Comparison of ENCODE assay signal across 35 cellular contexts in the genomic region with DNA sequence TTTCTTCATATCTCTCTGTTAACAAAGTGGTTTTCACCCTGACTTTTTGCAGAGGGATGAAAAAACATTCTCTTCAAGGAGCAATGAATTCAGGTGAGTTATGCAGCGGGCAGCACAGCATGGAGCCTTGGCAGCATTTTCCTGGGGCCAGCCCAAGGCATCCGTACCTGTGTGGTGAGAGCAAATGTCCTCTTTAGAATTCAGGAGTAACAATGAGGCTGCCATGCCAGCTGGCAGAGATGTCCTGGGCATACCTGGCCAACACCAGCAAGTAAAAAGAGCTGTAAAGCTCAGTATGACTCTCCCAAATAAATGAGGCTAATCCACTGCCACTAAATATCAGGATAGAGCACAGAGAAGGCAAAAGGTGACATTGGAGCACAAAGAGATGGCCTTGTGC.
"Had no signal": no experiment of that assay in that cellular context is flagged by ENCODE, and none has a peak within 500 bp of the region (broad histone marks: within the 10 kb centered on the region; RNA-seq: fewer than 3 reads in every experiment).

No MANE protein-coding gene starts in this region.

- H3K9me3 ChIP-seq: adrenal gland, ascending aorta, breast epithelium, colonic mucosa, esophagus squamous epithelium, gastroesophageal sphincter, heart right ventricle had no signal

- H3K27ac Mint-ChIP-seq: activated B cell treated with CpG ODN at 0.5 μM for 24 hours; activated CD8-positive, alpha-beta memory T cell treated with anti-CD3 and anti-CD28 coated beads, Interleukin-2, amount 10 ng/mL, durations not matched to agents 7 days and 5 days; activated CD8-positive, alpha-beta T cell treated with anti-CD3 and anti-CD28 coated beads, Interleukin-2, amount 10 ng/mL, durations not matched to agents 7 days and 5 days; activated naive CD4-positive, alpha-beta T cell treated with anti-CD3 and anti-CD28 coated beads for 36 hours; activated naive CD4-positive, alpha-beta T cell treated with anti-CD3 and anti-CD28 coated beads, Interleukin-2, amount 50 U/mL, for 24 hours; activated naive CD8-positive, alpha-beta T cell treated with anti-CD3 and anti-CD28 coated beads for 36 hours; activated naive CD8-positive, alpha-beta T cell treated with anti-CD3 and anti-CD28 coated beads, Interleukin-2, amount 50 U/mL, for 24 hours; activated T-helper 1 cell treated with anti-CD3 and anti-CD28 coated beads, Interleukin-12 subunit alpha, Interleukin-12 subunit beta, Interleukin-2, Interleukin-4 antibody, amounts not matched to agents 30 ng/mL and 10 ng/mL and 1 ng/mL, durations not matched to agents 14 hours and 24 hours and 36 hours; activated T-helper 2 cell treated with anti-CD3 and anti-CD28 coated beads, Interferon-gamma antibody, Interleukin-2, Interleukin-4, amounts not matched to agents 10 μg/mL and 5 μg/mL and 100 μg/mL, durations not matched to agents 14 hours and 24 hours and 36 hours; brain; T-helper 17 cell; T-helper 2 cell treated with Interferon-gamma antibody and Interleukin-4, amounts not matched to agents 5 μg/mL and 100 μg/mL, for 36 hours had no signal

- H3K4me1 ChIP-seq: adrenal gland, ascending aorta, breast epithelium, colonic mucosa, esophagus squamous epithelium, gastroesophageal sphincter, heart right ventricle had no signal

- H3K27me3 Mint-ChIP-seq: activated B cell treated with CpG ODN at 0.5 μM for 24 hours; activated CD8-positive, alpha-beta memory T cell treated with anti-CD3 and anti-CD28 coated beads, Interleukin-2, amount 10 ng/mL, durations not matched to agents 7 days and 5 days; activated naive CD4-positive, alpha-beta T cell treated with anti-CD3 and anti-CD28 coated beads, Interleukin-2, amount 50 U/mL, for 24 hours; activated naive CD8-positive, alpha-beta T cell treated with anti-CD3 and anti-CD28 coated beads for 36 hours; activated naive CD8-positive, alpha-beta T cell treated with anti-CD3 and anti-CD28 coated beads, Interleukin-2, amount 50 U/mL, for 24 hours; T-helper 17 cell had no signal

- DNase-seq: activated B cell treated with CpG ODN at 0.5 μM for 24 hours; activated CD4-positive, alpha-beta T cell treated with anti-CD3 and anti-CD28 coated beads for 48 hours; activated CD4-positive, alpha-beta T cell treated with anti-CD3 and anti-CD28 coated beads, Interleukin-2, amount 50 U/mL, for 1 hour; activated CD4-positive, alpha-beta T cell treated with anti-CD3 and anti-CD28 coated beads, Interleukin-2, amount 50 U/mL, for 48 hours; activated CD8-positive, alpha-beta memory T cell treated with anti-CD3 and anti-CD28 coated beads, Interleukin-2, amount 10 ng/mL, durations not matched to agents 7 days and 5 days; activated CD8-positive, alpha-beta memory T cell treated with anti-CD3 and anti-CD28 coated beads, Interleukin-2, amount 50 U/mL, for 4 hours; activated CD8-positive, alpha-beta T cell treated with anti-CD3 and anti-CD28 coated beads, Interleukin-2, amount 10 ng/mL, durations not matched to agents 7 days and 5 days; activated effector memory CD4-positive, alpha-beta T cell treated with anti-CD3 and anti-CD28 coated beads, Interleukin-2, amount 50 U/mL, for 16 hours; activated naive CD4-positive, alpha-beta T cell treated with anti-CD3 and anti-CD28 coated beads for 36 hours; activated naive CD8-positive, alpha-beta T cell treated with anti-CD3 and anti-CD28 coated beads for 36 hours; activated naive CD8-positive, alpha-beta T cell treated with anti-CD3 and anti-CD28 coated beads, Interleukin-2, amount 50 U/mL, for 24 hours; activated T-cell treated with anti-CD3 and anti-CD28 coated beads, Interleukin-2, amount 50 U/mL, for 1 hour; activated T-cell treated with anti-CD3 and anti-CD28 coated beads, Interleukin-2, amount 50 U/mL, for 48 hours; adrenal gland; central memory CD4-positive, alpha-beta T cell; colonic mucosa; effector CD8-positive, alpha-beta T cell; esophagus squamous epithelium; foreskin melanocyte; heart right ventricle; T-helper 1 cell; T-helper 17 cell; T1000; WERI-Rb-1 had no signal

- H3K4me3 Mint-ChIP-seq: activated B cell treated with CpG ODN at 0.5 μM for 24 hours; activated CD8-positive, alpha-beta memory T cell treated with anti-CD3 and anti-CD28 coated beads, Interleukin-2, amount 10 ng/mL, durations not matched to agents 7 days and 5 days; activated CD8-positive, alpha-beta T cell treated with anti-CD3 and anti-CD28 coated beads, Interleukin-2, amount 10 ng/mL, durations not matched to agents 7 days and 5 days; activated naive CD4-positive, alpha-beta T cell treated with anti-CD3 and anti-CD28 coated beads for 36 hours; activated naive CD4-positive, alpha-beta T cell treated with anti-CD3 and anti-CD28 coated beads, Interleukin-2, amount 50 U/mL, for 24 hours; activated naive CD8-positive, alpha-beta T cell treated with anti-CD3 and anti-CD28 coated beads for 36 hours; activated naive CD8-positive, alpha-beta T cell treated with anti-CD3 and anti-CD28 coated beads, Interleukin-2, amount 50 U/mL, for 24 hours; activated T-helper 1 cell treated with anti-CD3 and anti-CD28 coated beads, Interleukin-12 subunit alpha, Interleukin-12 subunit beta, Interleukin-2, Interleukin-4 antibody, amounts not matched to agents 30 ng/mL and 10 ng/mL and 1 ng/mL, durations not matched to agents 14 hours and 24 hours and 36 hours; brain; T-helper 17 cell; T-helper 2 cell treated with Interferon-gamma antibody and Interleukin-4, amounts not matched to agents 5 μg/mL and 100 μg/mL, for 36 hours had no signal

- H3K27ac ChIP-seq: adrenal gland, ascending aorta, cardiac muscle cell, colonic mucosa, epithelial cell of prostate, esophagus squamous epithelium, gastroesophageal sphincter, heart right ventricle, WERI-Rb-1 had no signal

- ATAC-seq: activated CD4-positive, CD25-positive, alpha-beta regulatory T cell treated with anti-CD3 and anti-CD28 coated beads, Interleukin-2, amount 50 U/mL, for 24 hours; activated CD8-positive, alpha-beta memory T cell treated with anti-CD3 and anti-CD28 coated beads, Interleukin-2, amount 10 ng/mL, durations not matched to agents 7 days and 5 days; activated CD8-positive, alpha-beta T cell treated with anti-CD3 and anti-CD28 coated beads, Interleukin-2, amount 10 ng/mL, durations not matched to agents 7 days and 5 days; activated naive CD8-positive, alpha-beta T cell treated with anti-CD3 and anti-CD28 coated beads, Interleukin-2, amount 50 U/mL, for 24 hours; gastroesophageal sphincter; heart right ventricle; T-helper 17 cell had no signal

- H3K4me3 ChIP-seq: adrenal gland, ascending aorta, breast epithelium, cardiac muscle cell, colonic mucosa, esophagus squamous epithelium, gastroesophageal sphincter, heart right ventricle had no signal

- H3K36me3 Mint-ChIP-seq: activated CD8-positive, alpha-beta memory T cell treated with anti-CD3 and anti-CD28 coated beads, Interleukin-2, amount 10 ng/mL, durations not matched to agents 7 days and 5 days; activated naive CD4-positive, alpha-beta T cell treated with anti-CD3 and anti-CD28 coated beads, Interleukin-2, amount 50 U/mL, for 24 hours; activated naive CD8-positive, alpha-beta T cell treated with anti-CD3 and anti-CD28 coated beads for 36 hours; brain had no signal

- H3K9me3 Mint-ChIP-seq: activated B cell treated with CpG ODN at 0.5 μM for 24 hours; activated naive CD4-positive, alpha-beta T cell treated with anti-CD3 and anti-CD28 coated beads for 36 hours; activated naive CD8-positive, alpha-beta T cell treated with anti-CD3 and anti-CD28 coated beads for 36 hours; activated naive CD8-positive, alpha-beta T cell treated with anti-CD3 and anti-CD28 coated beads, Interleukin-2, amount 50 U/mL, for 24 hours; activated T-helper 1 cell treated with anti-CD3 and anti-CD28 coated beads, Interleukin-12 subunit alpha, Interleukin-12 subunit beta, Interleukin-2, Interleukin-4 antibody, amounts not matched to agents 30 ng/mL and 10 ng/mL and 1 ng/mL, durations not matched to agents 14 hours and 24 hours and 36 hours; activated T-helper 2 cell treated with anti-CD3 and anti-CD28 coated beads, Interferon-gamma antibody, Interleukin-2, Interleukin-4, amounts not matched to agents 10 μg/mL and 5 μg/mL and 100 μg/mL, durations not matched to agents 14 hours and 24 hours and 36 hours; T-helper 2 cell treated with Interferon-gamma antibody and Interleukin-4, amounts not matched to agents 5 μg/mL and 100 μg/mL, for 36 hours had no signal

- H3K4me1 Mint-ChIP-seq: activated B cell treated with CpG ODN at 0.5 μM for 24 hours; activated CD8-positive, alpha-beta memory T cell treated with anti-CD3 and anti-CD28 coated beads, Interleukin-2, amount 10 ng/mL, durations not matched to agents 7 days and 5 days; activated naive CD4-positive, alpha-beta T cell treated with anti-CD3 and anti-CD28 coated beads, Interleukin-2, amount 50 U/mL, for 24 hours; activated naive CD8-positive, alpha-beta T cell treated with anti-CD3 and anti-CD28 coated beads for 36 hours; activated naive CD8-positive, alpha-beta T cell treated with anti-CD3 and anti-CD28 coated beads, Interleukin-2, amount 50 U/mL, for 24 hours; brain; T-helper 17 cell had no signal

- H3K36me3 ChIP-seq: adrenal gland, ascending aorta, breast epithelium, cardiac muscle cell, colonic mucosa, esophagus squamous epithelium, gastroesophageal sphincter, heart right ventricle, WERI-Rb-1 had no signal

- H3K27me3 ChIP-seq: adrenal gland, ascending aorta, breast epithelium, colonic mucosa, esophagus squamous epithelium, gastroesophageal sphincter had no signal
